In genomic region chr16:88376835-88377726, GRCh38 we compare ENCODE assay signal across 13 cellular contexts. TPM values are rescaled to one million over a fixed set of nuclear protein-coding genes. Genes with fewer than 3 reads are reported as not detected.
DNase-seq lines count a peak whose midpoint lies in the region; ATAC-seq and TF ChIP-seq lines count a peak whose summit lies in the region.
"Had no signal": no experiment of that assay in that cellular context is flagged by ENCODE, and none has a peak within 500 bp of the region (broad histone marks: within the 10 kb centered on the region; RNA-seq: fewer than 3 reads in every experiment).

No MANE protein-coding gene starts in this region.

- H3K36me3 ChIP-seq in RWPE2 (ENCODE audit: low read depth): no peaks in the 10 kb centered on the region
- no peaks in the 10 kb centered on the region for H3K36me3 ChIP-seq in heart left ventricle
- H3K36me3 ChIP-seq in psoas muscle (ENCODE audit: insufficient read depth in 1 of 2, low read depth in 1 of 2): no peaks in the 10 kb centered on the region
- H3K36me3 ChIP-seq: colonic mucosa had no signal

- peaks cover 3% of the 10 kb centered on the region for H3K27me3 ChIP-seq in RWPE2 (ENCODE audit: insufficient read depth, poor library complexity, severe bottlenecking)
- H3K27me3 ChIP-seq in heart left ventricle: peaks cover 0 to 7% (median 0%) of the 10 kb centered on the region in 9 donors
- H3K27me3 ChIP-seq in psoas muscle (ENCODE audit: insufficient read depth in 3 of 3, low read length in 2 of 3): no peaks in the 10 kb centered on the region

- H3K4me1 Mint-ChIP-seq in CD14-positive monocyte: no peaks in the 10 kb centered on the region

- intact Hi-C loops in CD14-positive monocyte (cut with micrococcal nuclease) (loop anchor here in 1 of 2 donors (10.0 kb wide), 1 partner anchor 118 kb away; no protein-coding TSS in a partner anchor), heart left ventricle (cut with DNase I) (no loop called here), psoas muscle (cut with DNase I) (loop anchor here in 1 of 2 donors (5.0 kb wide), 1 partner anchor 35 kb away; no protein-coding TSS in a partner anchor)

- no peak overlapping the region for H3K4me3 Mint-ChIP-seq in CD14-positive monocyte
- H3K4me3 Mint-ChIP-seq: T-helper 1 cell treated with Interleukin-12 subunit alpha and Interleukin-12 subunit beta and Interleukin-4 antibody, amounts not matched to agents 30 μg/mL and 1 μg/mL, for 36 hours had no signal

- peak; percentile 46 for ATAC-seq in RWPE2 (ENCODE audit: low read depth)
- ATAC-seq in heart left ventricle: peak in 2 of 4 donors; percentile 12 to 23
- peak in 3 of 4 donors; percentile 18 to 22 (median 19) for ATAC-seq in psoas muscle
- ATAC-seq in HG03457 (IDR thresholded peaks at IDR 0.05; ENCODE audit: unreplicated experiment): no peak

- peaks cover 3 to 9% (median 7%) of the 10 kb centered on the region in 3 donors for H3K27me3 Mint-ChIP-seq in CD14-positive monocyte (ENCODE audit: low read depth in 3 of 3)

- no peak for TF ChIP-seq POLR2A in heart left ventricle (IDR thresholded peaks at IDR 0.05)

- WGBS in heart left ventricle, 4 donors: 78 to 83% (median 80%) methylated on average over 18 to 30 of the region's 30 CpGs
- WGBS in psoas muscle, 3 donors: 76 to 84% (median 81%) methylated on average over 27 to 30 of the region's 30 CpGs

- H3K27ac ChIP-seq in RWPE2 (ENCODE audit: poor library complexity, severe bottlenecking): no peak overlapping the region
- peak overlapping the region in 1 of 12 donors; percentile 31 for H3K27ac ChIP-seq in heart left ventricle
- no peak overlapping the region for H3K27ac ChIP-seq in psoas muscle
- H3K27ac ChIP-seq: C4-2B, colonic mucosa had no signal

- no peaks in the 10 kb centered on the region for H3K36me3 Mint-ChIP-seq in CD14-positive monocyte

- TF ChIP-seq CTCF in CD14-positive monocyte (IDR thresholded peaks at IDR 0.05): no peak
- no peak for TF ChIP-seq CTCF in RWPE2 (IDR thresholded peaks at IDR 0.05; ENCODE audit: poor library complexity, severe bottlenecking)
- no peak for TF ChIP-seq CTCF in heart left ventricle (IDR thresholded peaks at IDR 0.05)
- TF ChIP-seq CTCF in psoas muscle (IDR thresholded peaks at IDR 0.05): no peak

- DNase-seq in CD14-positive monocyte (ENCODE audit: low spot score): peak; percentile 36
- peak; percentile 55 for DNase-seq in RWPE2 (ENCODE audit: low spot score)
- peak in 3 of 5 donors; percentile 18 to 53 (median 22) for DNase-seq in heart left ventricle
- peak; percentile 3 to 38 for DNase-seq in psoas muscle
- DNase-seq in stimulated activated CD4-positive, alpha-beta T cell treated with anti-CD3 and anti-CD28 coated beads, Interleukin-15, amount 100 ng/mL, for 24 hours: no peak
- no peak for DNase-seq in superior temporal gyrus (ENCODE audit: extremely low spot score)
- DNase-seq in D341Med (ENCODE audit: low spot score): no peak
- DNase-seq: activated CD4-positive, alpha-beta T cell treated with anti-CD3 and anti-CD28 coated beads for 1 hour; colonic mucosa had no signal

- H3K4me1 ChIP-seq in RWPE2 (ENCODE audit: insufficient read depth, poor library complexity, severe bottlenecking): no peaks in the 10 kb centered on the region
- peaks cover 0 to 4% (median 0%) of the 10 kb centered on the region in 12 donors for H3K4me1 ChIP-seq in heart left ventricle
- H3K4me1 ChIP-seq in psoas muscle: no peaks in the 10 kb centered on the region
- H3K4me1 ChIP-seq: colonic mucosa had no signal

- peaks cover 0 to 2% (median 0%) of the 10 kb centered on the region in 7 donors for H3K9me3 Mint-ChIP-seq in CD14-positive monocyte
- H3K9me3 Mint-ChIP-seq: T-helper 1 cell treated with Interleukin-12 subunit alpha and Interleukin-12 subunit beta and Interleukin-4 antibody, amounts not matched to agents 30 μg/mL and 1 μg/mL, for 36 hours had no signal

- H3K27ac Mint-ChIP-seq in CD14-positive monocyte: no peak overlapping the region
- H3K27ac Mint-ChIP-seq: progenitor cell of endocrine pancreas; T-helper 1 cell treated with Interleukin-12 subunit alpha and Interleukin-12 subunit beta and Interleukin-4 antibody, amounts not matched to agents 30 μg/mL and 1 μg/mL, for 36 hours had no signal

- no peaks in the 10 kb centered on the region for H3K9me3 ChIP-seq in RWPE2 (ENCODE audit: severe bottlenecking)
- H3K9me3 ChIP-seq in heart left ventricle: no peaks in the 10 kb centered on the region
- no peaks in the 10 kb centered on the region for H3K9me3 ChIP-seq in psoas muscle
- H3K9me3 ChIP-seq: colonic mucosa had no signal

- no peak overlapping the region for H3K4me3 ChIP-seq in RWPE2 (ENCODE audit: severe bottlenecking)
- no peak overlapping the region for H3K4me3 ChIP-seq in heart left ventricle
- no peak overlapping the region for H3K4me3 ChIP-seq in psoas muscle
- H3K4me3 ChIP-seq: colonic mucosa had no signal

RNA-seq across cellular contexts. Expression of gene ZNF469, which starts 5.7 kb away (rescaled TPM):
- polyA plus RNA-seq in CD14-positive monocyte (under 1 TPM; 0.02 to 0.10 TPM), heart left ventricle (under 1 TPM; 0.72 to 0.76 TPM), psoas muscle (under 1 TPM; 0.08 to 0.30 (median 0.23) TPM)
- total RNA-seq in heart left ventricle (1 to 10 TPM in 5 of 9 donors, under 1 TPM in 4; 0.48 to 2.8 (median 1.0) TPM), psoas muscle (1 to 10 TPM in 1 of 4 donors, under 1 TPM in 3; 0.25 to 1.7 (median 0.47) TPM)

Comparison
In these comparisons a context has a peak if more than half of its experiments do, and no peak if none do; other contexts are left out.
1. DNase-seq: peak in CD14-positive monocyte (single experiment), RWPE2 (single experiment), heart left ventricle (3 of 5) and psoas muscle (2 of 2); none in stimulated activated CD4-positive, alpha-beta T cell treated with anti-CD3 and anti-CD28 coated beads, Interleukin-15, amount 100 ng/mL, for 24 hours (single experiment), superior temporal gyrus (single experiment) and D341Med (single experiment).